Comparison of ENCODE assay signal across 15 cellular contexts in genomic region chr14:35964736-35965135, GRCh38.
"Had no signal": no experiment of that assay in that cellular context is flagged by ENCODE, and none has a peak within 500 bp of the region (broad histone marks: within the 10 kb centered on the region; RNA-seq: fewer than 3 reads in every experiment).

No MANE protein-coding gene starts in this region.

- H3K4me2 ChIP-seq: hepatocyte had no signal

- H3K4me3 Mint-ChIP-seq: activated naive CD8-positive, alpha-beta T cell; memory B cell; naive thymus-derived CD4-positive, alpha-beta T cell; WTC11 had no signal

- ATAC-seq: left cardiac atrium; naive thymus-derived CD4-positive, alpha-beta T cell; WTC11 had no signal

- H2AFZ ChIP-seq: hepatocyte had no signal

- H3K4me3 ChIP-seq: adrenal gland, hepatocyte, prostate gland, tibial nerve had no signal

- H3K9me3 ChIP-seq: adrenal gland, prostate gland, tibial nerve had no signal

- H3K9me3 Mint-ChIP-seq: memory B cell, WTC11 had no signal

- H3K79me2 ChIP-seq: hepatocyte had no signal

- H3K4me1 Mint-ChIP-seq: memory B cell; naive thymus-derived CD4-positive, alpha-beta T cell; WTC11 had no signal

- H3K36me3 Mint-ChIP-seq: activated naive CD8-positive, alpha-beta T cell; memory B cell; naive thymus-derived CD4-positive, alpha-beta T cell; WTC11 had no signal

- DNase-seq: activated T-cell treated with anti-CD3 and anti-CD28 coated beads, Interleukin-2, amount 50 U/mL, for 1 hour; adrenal gland; effector CD4-positive, alpha-beta T cell; glutamatergic neuron; left cardiac atrium; naive thymus-derived CD4-positive, alpha-beta T cell; stimulated activated CD4-positive, alpha-beta T cell treated with anti-CD3 and anti-CD28 coated beads, Interleukin-4, amount 100 ng/mL, for 1 hour; stimulated activated naive CD4-positive, alpha-beta T cell; T-helper 1 cell had no signal

- H3K27me3 ChIP-seq: adrenal gland, hepatocyte, tibial nerve had no signal

- H3K36me3 ChIP-seq: adrenal gland, prostate gland, tibial nerve had no signal

- H3K27ac Mint-ChIP-seq: activated naive CD8-positive, alpha-beta T cell; memory B cell; naive thymus-derived CD4-positive, alpha-beta T cell; WTC11 had no signal

- H3K4me1 ChIP-seq: adrenal gland, prostate gland, tibial nerve had no signal

- H3K27ac ChIP-seq: adrenal gland, hepatocyte, prostate gland had no signal
